In the genomic region with DNA sequence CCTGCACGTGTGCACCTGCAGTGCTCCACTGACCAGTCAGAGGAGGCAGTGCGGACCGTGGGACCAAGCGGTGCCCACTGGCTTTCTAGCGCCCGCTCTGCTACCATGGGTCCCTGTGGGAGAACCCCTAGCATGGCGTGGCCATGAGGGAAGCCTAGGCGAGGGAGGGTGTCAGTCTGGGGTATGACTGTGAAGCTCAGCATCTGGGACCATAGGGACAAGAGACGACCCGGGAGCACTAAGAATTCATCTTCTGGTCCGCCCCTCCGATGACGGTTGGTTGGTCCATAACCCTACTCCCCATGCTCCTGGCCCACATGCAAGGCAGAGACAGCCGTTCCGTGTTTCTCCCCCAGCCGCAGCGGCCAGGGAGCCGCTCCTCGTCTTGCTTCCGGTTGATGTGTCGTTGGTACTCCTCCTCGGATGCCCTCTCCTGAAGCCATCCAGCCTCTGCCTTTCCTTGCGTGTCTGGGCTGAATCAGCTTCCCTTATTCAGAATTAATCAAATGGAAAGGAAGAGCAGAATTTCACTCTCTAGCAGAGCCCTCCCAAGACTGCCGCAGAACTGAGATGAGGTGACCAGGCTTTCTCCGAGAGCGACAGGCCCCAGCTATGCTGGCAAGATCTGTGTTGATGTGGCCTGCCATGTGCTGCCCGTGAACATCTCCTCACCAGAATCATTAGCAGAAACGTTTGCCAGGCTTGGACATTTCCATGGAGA, we compare ENCODE assay signal across 15 cellular contexts.
"Had no signal": no experiment of that assay in that cellular context is flagged by ENCODE, and none has a peak within 500 bp of the region (broad histone marks: within the 10 kb centered on the region; RNA-seq: fewer than 3 reads in every experiment).

No MANE protein-coding gene starts in this region.

- H3K27ac Mint-ChIP-seq: activated naive CD4-positive, alpha-beta T cell treated with anti-CD3 and anti-CD28 coated beads for 36 hours; activated naive CD8-positive, alpha-beta T cell treated with anti-CD3 and anti-CD28 coated beads, Interleukin-2, amount 50 U/mL, for 24 hours; natural killer cell treated with Interleukin-12 subunit alpha and Interleukin-12 subunit beta and Interleukin-15 and Interleukin-18, amount 100 ng/mL, for 72 hours had no signal

- ATAC-seq: activated naive CD8-positive, alpha-beta T cell treated with anti-CD3 and anti-CD28 coated beads, Interleukin-2, amount 50 U/mL, for 24 hours; mucosa of descending colon; natural killer cell treated with Interleukin-12 subunit alpha and Interleukin-12 subunit beta and Interleukin-15 and Interleukin-18, amount 100 ng/mL, for 72 hours; psoas muscle; sciatic nerve had no signal

- H3K27me3 Mint-ChIP-seq: activated naive CD8-positive, alpha-beta T cell treated with anti-CD3 and anti-CD28 coated beads, Interleukin-2, amount 50 U/mL, for 24 hours; natural killer cell treated with Interleukin-12 subunit alpha and Interleukin-12 subunit beta and Interleukin-15 and Interleukin-18, amount 100 ng/mL, for 72 hours had no signal

- H3K9me3 Mint-ChIP-seq: natural killer cell treated with Interleukin-12 subunit alpha and Interleukin-12 subunit beta and Interleukin-15 and Interleukin-18, amount 100 ng/mL, for 72 hours had no signal

- DNase-seq: activated naive CD4-positive, alpha-beta T cell treated with anti-CD3 and anti-CD28 coated beads for 36 hours; activated naive CD8-positive, alpha-beta T cell treated with anti-CD3 and anti-CD28 coated beads, Interleukin-2, amount 50 U/mL, for 24 hours; activated T-cell treated with anti-CD3 and anti-CD28 coated beads for 4 hours; aorta; foreskin fibroblast; glutamatergic neuron; mammary epithelial cell; mucosa of descending colon; psoas muscle had no signal

- FAIRE-seq: endometrium, urothelium cell line had no signal

- H3K4me3 ChIP-seq: breast epithelium, dorsolateral prefrontal cortex, mucosa of descending colon, psoas muscle had no signal

- H3K27me3 ChIP-seq: breast epithelium, dorsolateral prefrontal cortex had no signal

- H3K9me3 ChIP-seq: breast epithelium, mucosa of descending colon, psoas muscle had no signal

- H3K27ac ChIP-seq: breast epithelium, psoas muscle had no signal

- H3K4me3 Mint-ChIP-seq: activated naive CD4-positive, alpha-beta T cell treated with anti-CD3 and anti-CD28 coated beads for 36 hours; activated naive CD8-positive, alpha-beta T cell treated with anti-CD3 and anti-CD28 coated beads, Interleukin-2, amount 50 U/mL, for 24 hours; natural killer cell treated with Interleukin-12 subunit alpha and Interleukin-12 subunit beta and Interleukin-15 and Interleukin-18, amount 100 ng/mL, for 72 hours had no signal
